Comparison of ENCODE assay signal across 1 cellular context in the genomic region with DNA sequence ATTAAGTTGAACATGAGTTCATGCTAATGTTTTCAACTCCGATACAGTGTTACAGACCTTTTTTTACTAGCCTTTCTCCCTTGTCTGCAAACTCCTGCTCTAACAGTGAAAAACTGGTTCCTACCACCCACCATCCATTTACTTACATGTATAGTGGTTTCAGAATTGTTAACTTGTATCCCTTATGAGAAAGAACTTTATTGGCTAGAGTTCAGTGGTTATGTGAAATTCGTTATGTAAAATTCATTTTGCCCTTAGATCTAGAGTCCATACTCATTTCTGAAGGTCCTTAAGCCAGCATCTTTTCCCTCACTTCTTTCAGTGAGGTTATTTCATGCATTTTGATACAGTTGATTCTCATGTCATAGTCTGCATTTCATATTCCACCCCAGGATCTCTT.
TF ChIP-seq lines count a peak whose summit lies in the region.

No MANE protein-coding gene starts in this region.

TF ChIP-seq in GM23338, 12 proteins besides CTCF, POLR2A, EP300 and RAD21:
- no peak for TF ChIP-seq EZH2phosphoT487 (IDR thresholded peaks at IDR 0.05; ENCODE audit: unreplicated experiment)
- no peak for TF ChIP-seq ZNF331 (CRISPR knock-in tag; IDR thresholded peaks at IDR 0.05; ENCODE audit: low read depth)
- TF ChIP-seq, protein P1, sequence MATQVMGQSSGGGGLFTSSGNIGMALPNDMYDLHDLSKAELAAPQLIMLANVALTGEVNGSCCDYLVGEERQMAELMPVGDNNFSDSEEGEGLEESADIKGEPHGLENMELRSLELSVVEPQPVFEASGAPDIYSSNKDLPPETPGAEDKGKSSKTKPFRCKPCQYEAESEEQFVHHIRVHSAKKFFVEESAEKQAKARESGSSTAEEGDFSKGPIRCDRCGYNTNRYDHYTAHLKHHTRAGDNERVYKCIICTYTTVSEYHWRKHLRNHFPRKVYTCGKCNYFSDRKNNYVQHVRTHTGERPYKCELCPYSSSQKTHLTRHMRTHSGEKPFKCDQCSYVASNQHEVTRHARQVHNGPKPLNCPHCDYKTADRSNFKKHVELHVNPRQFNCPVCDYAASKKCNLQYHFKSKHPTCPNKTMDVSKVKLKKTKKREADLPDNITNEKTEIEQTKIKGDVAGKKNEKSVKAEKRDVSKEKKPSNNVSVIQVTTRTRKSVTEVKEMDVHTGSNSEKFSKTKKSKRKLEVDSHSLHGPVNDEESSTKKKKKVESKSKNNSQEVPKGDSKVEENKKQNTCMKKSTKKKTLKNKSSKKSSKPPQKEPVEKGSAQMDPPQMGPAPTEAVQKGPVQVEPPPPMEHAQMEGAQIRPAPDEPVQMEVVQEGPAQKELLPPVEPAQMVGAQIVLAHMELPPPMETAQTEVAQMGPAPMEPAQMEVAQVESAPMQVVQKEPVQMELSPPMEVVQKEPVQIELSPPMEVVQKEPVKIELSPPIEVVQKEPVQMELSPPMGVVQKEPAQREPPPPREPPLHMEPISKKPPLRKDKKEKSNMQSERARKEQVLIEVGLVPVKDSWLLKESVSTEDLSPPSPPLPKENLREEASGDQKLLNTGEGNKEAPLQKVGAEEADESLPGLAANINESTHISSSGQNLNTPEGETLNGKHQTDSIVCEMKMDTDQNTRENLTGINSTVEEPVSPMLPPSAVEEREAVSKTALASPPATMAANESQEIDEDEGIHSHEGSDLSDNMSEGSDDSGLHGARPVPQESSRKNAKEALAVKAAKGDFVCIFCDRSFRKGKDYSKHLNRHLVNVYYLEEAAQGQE (IDR thresholded peaks at IDR 0.05; ENCODE audit: unreplicated experiment): no peak
- no peak for TF ChIP-seq NANOG (IDR thresholded peaks at IDR 0.05; ENCODE audit: borderline replicate concordance)
- TF ChIP-seq CREB1 (CRISPR knock-in tag; IDR thresholded peaks at IDR 0.05; ENCODE audit: low read depth): no peak
- no peak for TF ChIP-seq ZNF462 (CRISPR knock-in tag; IDR thresholded peaks at IDR 0.05)
- TF ChIP-seq ETS1 (IDR thresholded peaks at IDR 0.05): no peak
- no peak for TF ChIP-seq POLR2AphosphoS5 (IDR thresholded peaks at IDR 0.05; ENCODE audit: low read depth)
TF ChIP-seq in GM23338: peak in this region for 0.
